Comparison of ENCODE assay signal across 14 cellular contexts in genomic region chr4:150224896-150225591, GRCh38.
A peak's percentile ranks its signal among the peaks of the same experiment; 100 is the strongest.
DNase-seq lines count a peak whose midpoint lies in the region; ATAC-seq and TF ChIP-seq lines count a peak whose summit lies in the region.
"Had no signal": no experiment of that assay in that cellular context is flagged by ENCODE, and none has a peak within 500 bp of the region (broad histone marks: within the 10 kb centered on the region; RNA-seq: fewer than 3 reads in every experiment).

No MANE protein-coding gene starts in this region.

- intact Hi-C loops in heart left ventricle (cut with DNase I), result no loop called here
- intact Hi-C loops in cardiac septum (cut with DNase I), result no loop called here
- intact Hi-C loops in left ventricle myocardium superior (cut with micrococcal nuclease), result no loop called here

- H3K9me3 ChIP-seq in heart left ventricle, result no peaks in the 10 kb centered on the region
- H3K9me3 ChIP-seq: BE2C, suprapubic skin had no signal

- TF ChIP-seq POLR2A in heart left ventricle (IDR thresholded peaks at IDR 0.05), result no peak

- peaks cover 0 to 18% (median 0%) of the 10 kb centered on the region in 9 donors for H3K36me3 ChIP-seq in heart left ventricle
- H3K36me3 ChIP-seq: BE2C, suprapubic skin had no signal

- H3K4me3 ChIP-seq in heart left ventricle, result no peak overlapping the region
- H3K4me3 ChIP-seq: suprapubic skin had no signal

- ATAC-seq in heart left ventricle (peak; percentile 49 to 69 (median 61)), left ventricle myocardium superior (peak; percentile 76), HG03196 (IDR thresholded peaks at IDR 0.05; ENCODE audit: unreplicated experiment) (no peak)
- ATAC-seq: activated T-helper 17 cell treated with anti-CD3 and anti-CD28 coated beads, Interleukin-2, amount 50 U/mL, for 72 hours had no signal

- no peak for TF ChIP-seq CTCF in heart left ventricle (IDR thresholded peaks at IDR 0.05)

- peaks cover 0 to 30% (median 6%) of the 10 kb centered on the region in 12 donors for H3K4me1 ChIP-seq in heart left ventricle
- H3K4me1 ChIP-seq: suprapubic skin had no signal

- DNase-seq in heart left ventricle, result no peak
- no peak for DNase-seq in cardiac septum (ENCODE audit: low spot score)
- peak; percentile 85 for DNase-seq in amniotic stem cell (lab: John Stamatoyannopoulos, UW)
- no peak for DNase-seq in left ventricle myocardium superior
- no peak for DNase-seq in NOMO-1 (lab: John Stamatoyannopoulos, UW; ENCODE audit: unreplicated experiment in 2 of 2)
- no peak for DNase-seq in DMS114 treated with DMSO at 0.1 percent for 48 hours (lab: John Stamatoyannopoulos, UW; ENCODE audit: unreplicated experiment)
- DNase-seq in stimulated activated CD4-positive, alpha-beta T cell treated with anti-CD3 and anti-CD28 coated beads, Interleukin-2, amount 100 ng/mL, for 24 hours, result no peak
- DNase-seq: BE2C, NCI-H187 treated with DMSO at 0.1 percent for 48 hours, OCI-M1 had no signal

- H3K27me3 ChIP-seq in heart left ventricle, result no peaks in the 10 kb centered on the region
- H3K27me3 ChIP-seq: BE2C, suprapubic skin had no signal

- 52 to 69% (median 66%) methylated on average over 6 of the region's 6 CpGs for WGBS in heart left ventricle, 4 donors

- H3K27ac ChIP-seq in heart left ventricle, result no peak overlapping the region
- H3K27ac ChIP-seq: HL-60, suprapubic skin had no signal
